8 cellular contexts compared by ENCODE assay signal in the genomic region with DNA sequence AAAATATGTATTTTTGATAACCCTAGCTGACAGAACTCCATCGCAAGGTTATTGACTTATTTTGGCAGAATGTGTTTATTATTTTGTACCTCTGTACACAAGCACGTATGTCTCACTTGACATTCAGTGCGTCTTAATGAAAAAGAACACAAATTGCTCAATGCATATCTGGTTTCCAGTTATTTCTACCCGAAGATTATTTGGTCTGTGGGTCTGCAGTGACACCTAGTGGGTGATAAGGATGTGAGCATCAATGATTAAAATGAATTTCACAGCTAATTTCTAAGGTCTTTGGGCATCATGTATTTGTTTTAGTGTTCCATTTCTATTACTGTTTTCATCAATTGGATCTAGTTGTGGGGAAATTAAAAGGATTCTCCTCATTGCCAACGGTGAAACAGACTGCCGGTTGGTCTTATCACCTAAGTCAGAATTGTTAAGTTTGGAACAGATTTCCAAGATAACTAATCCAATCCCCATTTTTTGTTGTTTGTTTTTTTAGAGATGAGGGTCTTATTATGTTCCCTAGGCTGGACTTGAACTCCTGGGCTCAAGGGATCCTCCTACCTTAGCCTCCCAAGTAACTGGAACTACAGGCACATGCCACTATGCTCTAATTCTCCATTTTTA. TPM values are rescaled to one million over a fixed set of nuclear protein-coding genes. Genes with fewer than 3 reads are reported as not detected.
DNase-seq lines count a peak whose midpoint lies in the region; ATAC-seq and TF ChIP-seq lines count a peak whose summit lies in the region.

No MANE protein-coding gene starts in this region.

- no peaks in the 10 kb centered on the region for H3K27me3 ChIP-seq in ovary

- TF ChIP-seq EP300 in ovary (IDR thresholded peaks at IDR 0.05): no peak

- H3K27ac ChIP-seq in C4-2B (no peak overlapping the region), ovary (no peak overlapping the region)

- no peak for TF ChIP-seq POLR2A in ovary (IDR thresholded peaks at IDR 0.05)

- DNase-seq in H4 (ENCODE audit: low spot score): peak; percentile 66
- peak; percentile 53 for DNase-seq in NCI-H69 (lab: John Stamatoyannopoulos, UW)
- DNase-seq in activated CD8-positive, alpha-beta memory T cell treated with anti-CD3 and anti-CD28 coated beads, Interleukin-2, amount 50 U/mL, for 4 hours: peak; percentile 41
- DNase-seq in fibroblast of pulmonary artery (ENCODE audit: low read depth): peak; percentile 86
- DNase-seq in ovary: peak in 3 of 5 donors; percentile 20 to 68 (median 46)

- intact Hi-C loops in ovary (cut with DNase I): loop anchor here in 2 of 4 donors (5.0 to 10.0 kb wide), 2 partner anchors 287 to 545 kb away; a partner anchor contains a TSS

- no peaks in the 10 kb centered on the region for H3K4me1 ChIP-seq in ovary (ENCODE audit: insufficient read depth)

- H3K36me3 ChIP-seq in ovary: no peaks in the 10 kb centered on the region

- TF ChIP-seq CTCF in C4-2B (conservative IDR thresholded peaks at IDR 0.05) (peak; percentile 93), fibroblast of pulmonary artery (IDR thresholded peaks at IDR 0.05; ENCODE audit: low read length, missing control alignments) (peak; percentile 83), ovary (IDR thresholded peaks at IDR 0.05) (peak; percentile 82 to 91 (median 83))

- 20 to 24% (median 21%) methylated on average over 6 of the region's 6 CpGs for WGBS in ovary, 3 donors

- H3K4me3 ChIP-seq in fibroblast of pulmonary artery (replicated peaks; ENCODE audit: low read depth, low read length) (no peak overlapping the region), ovary (no peak overlapping the region)

- H3K9me3 ChIP-seq in ovary: no peaks in the 10 kb centered on the region

- ATAC-seq in HG02970 (IDR thresholded peaks at IDR 0.05; ENCODE audit: low FRiP score, unreplicated experiment): no peak
- ATAC-seq in HG03571 (IDR thresholded peaks at IDR 0.05; ENCODE audit: unreplicated experiment): no peak

RNA-seq across cellular contexts. Expression of a gene that starts 13.9 kb away (rescaled TPM):
- total RNA-seq in H4 (2014; rRNA removed; shearing (Covaris generic)): 20.0 and 22.7 TPM in 2 replicates
- 10 to 100 TPM; 10.6 to 26.9 (median 14.5) TPM for total RNA-seq in ovary
- polyA plus RNA-seq in ovary: 10 to 100 TPM in 1 of 2 donors, 1 to 10 TPM in 1; 7.3 to 10.5 TPM

RNA-seq across cellular contexts. Expression of a gene that starts 30.4 kb away (rescaled TPM):
- 3.7 and 4.4 TPM in 2 replicates for total RNA-seq in H4 (2014; rRNA removed; shearing (Covaris generic))
- 10 to 100 TPM in 4 of 7 donors, 1 to 10 TPM in 3; 2.9 to 22.2 (median 10.5) TPM for total RNA-seq in ovary
- polyA plus RNA-seq in ovary: 1 to 10 TPM; 2.3 to 4.1 TPM
